In genomic region chr7:123570390-123571182, GRCh38 we compare ENCODE assay signal across 1 cellular context.
TF ChIP-seq lines count a peak whose summit lies in the region.

No MANE protein-coding gene starts in this region.

TF ChIP-seq in GM12878, 131 proteins besides CTCF, POLR2A, EP300 and RAD21 (continued from another document):
- TF ChIP-seq NKRF (conservative IDR thresholded peaks at IDR 0.05) (no peak), GATAD2B (conservative IDR thresholded peaks at IDR 0.05; ENCODE audit: low read depth) (no peak), E2F4 (IDR thresholded peaks at IDR 0.05; ENCODE audit: low read depth, low read length) (no peak), SREBF1 (IDR thresholded peaks at IDR 0.05; ENCODE audit: low read length) (no peak), NRF1 (conservative IDR thresholded peaks at IDR 0.05; ENCODE audit: low read depth, low read length) (no peak), STAT3 (IDR thresholded peaks at IDR 0.05; ENCODE audit: low read depth, low read length) (no peak), KAT2A (conservative IDR thresholded peaks at IDR 0.05; ENCODE audit: control insufficient read depth, low read depth, low read length) (no peak), IRF4 (IDR thresholded peaks at IDR 0.05; ENCODE audit: low read depth, low read length) (no peak), SMAD1 (IDR thresholded peaks at IDR 0.05; ENCODE audit: low read depth, partially characterized antibody) (no peak), PBX3 (IDR thresholded peaks at IDR 0.05; ENCODE audit: insufficient replicate concordance, low read depth, low read length) (no peak), HCFC1 (IDR thresholded peaks at IDR 0.05; ENCODE audit: low read length) (no peak), ZBTB40 (IDR thresholded peaks at IDR 0.05; ENCODE audit: borderline replicate concordance) (no peak), HDAC6 (IDR thresholded peaks at IDR 0.05; ENCODE audit: unreplicated experiment) (no peak)
TF ChIP-seq in GM12878: peak in this region for 0.
